ENCODE assay signal across 17 cellular contexts in the genomic region with DNA sequence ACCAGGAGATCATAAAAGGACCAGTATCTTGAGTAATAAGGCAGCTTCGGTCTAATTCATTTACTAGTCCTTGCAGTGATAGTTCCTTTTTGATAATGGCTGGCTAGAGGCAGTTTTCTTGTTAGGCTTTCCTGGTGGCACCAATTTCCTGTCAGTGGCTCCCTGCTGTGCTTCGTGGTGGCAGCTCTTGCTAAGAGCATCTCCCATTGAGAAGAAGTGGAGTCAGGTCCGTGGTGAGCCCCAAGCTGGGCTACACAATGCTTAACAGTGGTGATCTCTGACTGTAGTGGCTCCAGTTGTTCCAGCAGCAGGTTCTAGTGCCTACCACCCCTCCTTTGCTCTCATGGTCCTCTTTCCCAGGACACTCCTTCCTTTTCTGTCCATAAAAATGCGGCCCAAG.
"Had no signal": no experiment of that assay in that cellular context is flagged by ENCODE, and none has a peak within 500 bp of the region (broad histone marks: within the 10 kb centered on the region; RNA-seq: fewer than 3 reads in every experiment).

No MANE protein-coding gene starts in this region.

- H3K27ac ChIP-seq: breast epithelium, neural progenitor cell, parathyroid adenoma, testis, upper lobe of right lung had no signal

- H3K79me2 ChIP-seq: parathyroid adenoma had no signal

- H3K27me3 ChIP-seq: breast epithelium, neural progenitor cell, testis, upper lobe of right lung had no signal

- H3K9me3 Mint-ChIP-seq: activated CD4-positive, alpha-beta memory T cell treated with anti-CD3 and anti-CD28 coated beads for 36 hours; mesothelial cell of epicardium; stimulated activated naive CD8-positive, alpha-beta T cell treated with anti-CD3 and anti-CD28 coated beads, Interleukin-15, amount 100 ng/mL, for 72 hours had no signal

- H3K27ac Mint-ChIP-seq: activated CD4-positive, alpha-beta memory T cell treated with anti-CD3 and anti-CD28 coated beads for 36 hours; activated naive CD8-positive, alpha-beta T cell; mesothelial cell of epicardium; neural progenitor cell; stimulated activated naive CD8-positive, alpha-beta T cell treated with anti-CD3 and anti-CD28 coated beads, Interleukin-15, amount 100 ng/mL, for 72 hours had no signal

- H3K9me3 ChIP-seq: breast epithelium, testis, upper lobe of right lung had no signal

- H3K4me2 ChIP-seq: neural progenitor cell had no signal

- H3K4me1 Mint-ChIP-seq: neural progenitor cell had no signal

- ATAC-seq: stimulated activated naive CD8-positive, alpha-beta T cell treated with anti-CD3 and anti-CD28 coated beads, Interleukin-15, amount 100 ng/mL, for 72 hours; upper lobe of right lung had no signal

- H3K27me3 Mint-ChIP-seq: activated CD4-positive, alpha-beta memory T cell treated with anti-CD3 and anti-CD28 coated beads for 36 hours; activated naive CD8-positive, alpha-beta T cell; stimulated activated naive CD8-positive, alpha-beta T cell treated with anti-CD3 and anti-CD28 coated beads, Interleukin-15, amount 100 ng/mL, for 72 hours had no signal

- H3K4me3 ChIP-seq: breast epithelium, neural progenitor cell, testis, upper lobe of right lung had no signal

- H3K36me3 Mint-ChIP-seq: activated CD4-positive, alpha-beta memory T cell treated with anti-CD3 and anti-CD28 coated beads for 36 hours; activated naive CD8-positive, alpha-beta T cell; mesothelial cell of epicardium; neural progenitor cell had no signal

- H3K36me3 ChIP-seq: breast epithelium, neural progenitor cell, upper lobe of right lung had no signal

- H3K4me3 Mint-ChIP-seq: activated CD4-positive, alpha-beta memory T cell treated with anti-CD3 and anti-CD28 coated beads for 36 hours; activated naive CD8-positive, alpha-beta T cell; mesothelial cell of epicardium; neural progenitor cell; stimulated activated naive CD8-positive, alpha-beta T cell treated with anti-CD3 and anti-CD28 coated beads, Interleukin-15, amount 100 ng/mL, for 72 hours had no signal

- H3K4me1 ChIP-seq: breast epithelium, neural progenitor cell, parathyroid adenoma, testis, upper lobe of right lung had no signal

- DNase-seq: activated CD4-positive, alpha-beta memory T cell treated with anti-CD3 and anti-CD28 coated beads for 36 hours; activated CD4-positive, CD25-positive, alpha-beta regulatory T cell treated with anti-CD3 and anti-CD28 coated beads, Interleukin-2, amount 50 U/mL, for 72 hours; activated gamma-delta T cell; activated T-cell treated with anti-CD3 and anti-CD28 coated beads, Interleukin-2, amount 50 U/mL, for 48 hours; amygdala; effector CD4-positive, alpha-beta T cell; hippocampal formation; stimulated activated CD4-positive, alpha-beta T cell treated with anti-CD3 and anti-CD28 coated beads, Interleukin-15, amount 100 ng/mL, for 24 hours; stimulated activated CD4-positive, alpha-beta T cell treated with anti-CD3 and anti-CD28 coated beads, Interleukin-4, amount 100 ng/mL, for 4 hours; stimulated activated naive CD8-positive, alpha-beta T cell treated with anti-CD3 and anti-CD28 coated beads, Interleukin-15, amount 100 ng/mL, for 72 hours; testis; upper lobe of right lung had no signal

- H2AFZ ChIP-seq: neural progenitor cell, parathyroid adenoma had no signal
